In the genomic region with DNA sequence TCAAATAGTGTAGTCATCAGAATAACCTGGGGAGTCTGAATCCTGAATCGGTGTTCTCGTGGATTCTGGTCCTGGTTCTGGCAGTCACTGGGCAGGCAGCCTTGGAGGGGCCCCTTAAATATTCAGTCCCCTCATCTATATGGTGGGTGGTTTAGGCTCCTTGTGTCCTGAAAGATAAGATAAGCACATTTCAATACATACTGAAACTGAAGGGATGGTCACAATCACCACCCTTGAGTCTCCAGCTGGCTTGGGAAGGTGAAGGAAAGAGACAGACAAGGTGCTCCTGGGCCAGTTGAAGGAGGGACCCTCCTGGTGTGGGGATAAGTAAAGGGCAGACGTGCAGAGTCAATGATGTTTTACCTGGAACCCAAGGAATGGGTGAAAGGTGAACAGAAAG, we compare ENCODE assay signal across 22 cellular contexts.
DNase-seq lines count a peak whose midpoint lies in the region; ATAC-seq, FAIRE-seq and TF ChIP-seq lines count a peak whose summit lies in the region.
"Had no signal": no experiment of that assay in that cellular context is flagged by ENCODE, and none has a peak within 500 bp of the region (broad histone marks: within the 10 kb centered on the region; RNA-seq: fewer than 3 reads in every experiment).

No MANE protein-coding gene starts in this region.

- in situ Hi-C loops in HepG2 (cut with HindIII; ENCODE audit: extremely low pct_ligation_motif_present, low pct_unique_long_range_greater_than_20kb) = no loop called here

- WGBS in HepG2 (ENCODE audit: low lambda C conversion rate) = 94% methylated on average over 3 of the region's 3 CpGs
- 75% methylated on average over 1 of the region's 3 CpGs for WGBS in right lobe of liver (ENCODE audit: insufficient coverage, low coverage, low lambda C conversion rate, missing lambda C conversion rate)
- WGBS in hepatocyte (ENCODE audit: low lambda C conversion rate, missing lambda C conversion rate) = 96% methylated on average over 3 of the region's 3 CpGs
- WGBS in trophoblast cell (ENCODE audit: extremely low coverage, insufficient coverage, insufficient read length) = no CpG with 5 or more reads among the region's 3 CpGs

- H2BK120ac ChIP-seq in trophoblast cell (ENCODE audit: insufficient read depth, low read length, poor library complexity) = peak overlapping the region; percentile 44

- H2BK12ac ChIP-seq in trophoblast cell (ENCODE audit: low read length) = no peak overlapping the region

- no peak overlapping the region for H4K8ac ChIP-seq in trophoblast cell (ENCODE audit: low read depth, low read length)

- H4K91ac ChIP-seq in trophoblast cell (ENCODE audit: low read depth, low read length) = no peak overlapping the region

- H2AFZ ChIP-seq in HepG2 (ENCODE audit: low read length) (no peak overlapping the region), hepatocyte (no peak overlapping the region), trophoblast cell (ENCODE audit: insufficient read depth, low read length, poor library complexity) (no peak overlapping the region)
- H2AFZ ChIP-seq: GM23248 had no signal

- no peaks in the 10 kb centered on the region for H3K9me3 ChIP-seq in HepG2 (ENCODE audit: low read length)
- no peaks in the 10 kb centered on the region for H3K9me3 ChIP-seq in right lobe of liver
- H3K9me3 ChIP-seq in hepatocyte (ENCODE audit: low read depth) = no peaks in the 10 kb centered on the region
- H3K9me3 ChIP-seq in trophoblast cell (ENCODE audit: insufficient read depth, low read depth, low read length) = no peaks in the 10 kb centered on the region
- H3K9me3 ChIP-seq: BLaER1, Caco-2 had no signal

- TF ChIP-seq RAD21 in HepG2 (CRISPR knock-in tag; IDR thresholded peaks at IDR 0.05) = no peak

- H3K36me3 ChIP-seq in HepG2 (replicated peaks in 1 of 2; ENCODE audit: control insufficient read depth in 1 of 2, insufficient read depth in 2 of 2, low read length in 2 of 2) (no peaks in the 10 kb centered on the region), right lobe of liver (no peaks in the 10 kb centered on the region), hepatocyte (replicated peaks; ENCODE audit: insufficient read depth, low read depth) (no peaks in the 10 kb centered on the region), trophoblast cell (ENCODE audit: control insufficient read depth in 1 of 2, insufficient read depth in 2 of 2, low read length in 2 of 2) (no peaks in the 10 kb centered on the region)
- H3K36me3 ChIP-seq: BLaER1 had no signal

- H3K4me2 ChIP-seq in HepG2 (ENCODE audit: low read depth, low read length) (no peak overlapping the region), hepatocyte (no peak overlapping the region), trophoblast cell (ENCODE audit: low read length) (no peak overlapping the region)
- H3K4me2 ChIP-seq: BLaER1 had no signal

- H3K27me3 ChIP-seq in HepG2 (ENCODE audit: control insufficient read depth in 1 of 2, insufficient read depth in 2 of 2, low read length in 2 of 2) (no peaks in the 10 kb centered on the region), right lobe of liver (no peaks in the 10 kb centered on the region), hepatocyte (no peaks in the 10 kb centered on the region), trophoblast cell (ENCODE audit: insufficient read depth, low read length) (no peaks in the 10 kb centered on the region)
- H3K27me3 ChIP-seq: BLaER1 had no signal

- no peak overlapping the region for H3K27ac Mint-ChIP-seq in activated CD4-positive, alpha-beta T cell treated with anti-CD3 and anti-CD28 coated beads for 36 hours
- H3K27ac Mint-ChIP-seq: B cell; CD4-positive, CD25-positive, alpha-beta regulatory T cell; CD8-positive, alpha-beta T cell had no signal

- intact Hi-C loops in HepG2 (cut with micrococcal nuclease; ENCODE audit: unreplicated experiment) (no loop called here), right lobe of liver (cut with DNase I) (no loop called here)
- intact Hi-C loops in activated CD4-positive, alpha-beta T cell treated with anti-CD3 and anti-CD28 coated beads for 36 hours (cut with DNase I, micrococcal nuclease) = no loop called here

- no peaks in the 10 kb centered on the region for H3K4me1 Mint-ChIP-seq in activated CD4-positive, alpha-beta T cell treated with anti-CD3 and anti-CD28 coated beads for 36 hours
- H3K4me1 Mint-ChIP-seq: B cell; CD4-positive, CD25-positive, alpha-beta regulatory T cell had no signal

- no peaks in the 10 kb centered on the region for H3K79me2 ChIP-seq in HepG2 (ENCODE audit: insufficient read depth, low read length)
- no peaks in the 10 kb centered on the region for H3K79me2 ChIP-seq in hepatocyte
- H3K79me2 ChIP-seq in trophoblast cell (ENCODE audit: control insufficient read depth, insufficient read depth, low read length, poor library complexity) = peaks cover 1% of the 10 kb centered on the region

- no peaks in the 10 kb centered on the region for H3K9me3 Mint-ChIP-seq in activated CD4-positive, alpha-beta T cell treated with anti-CD3 and anti-CD28 coated beads for 36 hours (ENCODE audit: low read depth)

- ATAC-seq in HepG2 (no peak), right lobe of liver (no peak)
- ATAC-seq in activated CD4-positive, alpha-beta T cell treated with anti-CD3 and anti-CD28 coated beads for 36 hours = no peak
- ATAC-seq: CD8-positive, alpha-beta T cell; HCT116 had no signal

- no peak overlapping the region for H3K14ac ChIP-seq in trophoblast cell (ENCODE audit: low read length)

- POLR2A ChIA-PET in HepG2 (lab: Yijun Ruan, JAX) = interaction anchor here (1.3 to 2.4 kb wide), 3 partner anchors 20 to 45 kb away, joined by 3 to 14 read pairs (median 6); no protein-coding TSS in a partner anchor
- POLR2A ChIA-PET in activated CD4-positive, alpha-beta T cell treated with anti-CD3 and anti-CD28 coated beads for 36 hours (lab: Charles Lee) = no interaction called here

- H3K27me3 Mint-ChIP-seq in activated CD4-positive, alpha-beta T cell treated with anti-CD3 and anti-CD28 coated beads for 36 hours = peaks cover 8% of the 10 kb centered on the region
- H3K27me3 Mint-ChIP-seq: B cell; CD4-positive, CD25-positive, alpha-beta regulatory T cell had no signal

- CTCF ChIA-PET in HepG2 (lab: Yijun Ruan, JAX; ENCODE audit: low intra/inter-chr PET ratio, low total read pairs) = no interaction called here
- CTCF ChIA-PET in activated CD4-positive, alpha-beta T cell treated with anti-CD3 and anti-CD28 coated beads for 36 hours (lab: Charles Lee) = no interaction called here

- H3K23ac ChIP-seq in trophoblast cell (ENCODE audit: low read length) = no peak overlapping the region

- no peak overlapping the region for H3K9ac ChIP-seq in HepG2 (ENCODE audit: insufficient read depth, low read depth, low read length)
- H3K9ac ChIP-seq in trophoblast cell (ENCODE audit: low read length) = no peak overlapping the region
- H3K9ac ChIP-seq: BLaER1, GM23248 had no signal

- no TSS peak for BruUV-seq in HepG2 (replicated peaks; lab: Mats Ljungman, UMichigan)

- H4K20me1 ChIP-seq in HepG2 (ENCODE audit: insufficient read depth, low read length) (no peaks in the 10 kb centered on the region), hepatocyte (ENCODE audit: insufficient read depth, poor library complexity, severe bottlenecking) (no peaks in the 10 kb centered on the region)
- H4K20me1 ChIP-seq: BLaER1 had no signal

- peaks cover 11% of the 10 kb centered on the region for H3K79me1 ChIP-seq in trophoblast cell (ENCODE audit: low read length)

- H3K4me1 ChIP-seq in HepG2 (ENCODE audit: insufficient read depth, low read length) (peaks cover 78% of the 10 kb centered on the region), right lobe of liver (peaks cover 0 to 21% (median 5%) of the 10 kb centered on the region in 4 donors), hepatocyte (ENCODE audit: insufficient read depth) (peaks cover 11% of the 10 kb centered on the region), trophoblast cell (ENCODE audit: control insufficient read depth in 1 of 2, insufficient read depth in 2 of 2, low read length in 2 of 2) (peaks cover 10 to 15% of the 10 kb centered on the region in 2 experiments)

- H3K4me3 ChIP-seq in HepG2 (replicated peaks in 1 of 3; ENCODE audit: insufficient read depth in 1 of 3, low read depth in 2 of 3, low read length in 3 of 3) (no peak overlapping the region), right lobe of liver (no peak overlapping the region), hepatocyte (no peak overlapping the region), trophoblast cell (ENCODE audit: low read depth, low read length) (no peak overlapping the region)
- H3K4me3 ChIP-seq: BLaER1, GM23248 had no signal

- H3K9me2 ChIP-seq in hepatocyte (replicated peaks; ENCODE audit: insufficient read depth) = no peaks in the 10 kb centered on the region

- DNase-seq in HepG2 (ENCODE audit: low spot score) = no peak
- no peak for DNase-seq in right lobe of liver
- no peak for DNase-seq in hepatocyte (ENCODE audit: low spot score)
- DNase-seq in trophoblast cell = no peak
- DNase-seq in activated CD4-positive, alpha-beta T cell treated with anti-CD3 and anti-CD28 coated beads for 36 hours = no peak
- no peak for DNase-seq in activated CD8-positive, alpha-beta memory T cell treated with anti-CD3 and anti-CD28 coated beads, Interleukin-2, amount 50 U/mL, for 48 hours
- DNase-seq: Caco-2; CD4-positive, CD25-positive, alpha-beta regulatory T cell; CD8-positive, alpha-beta T cell; DMS153; DND-41; GM23248; H9 had no signal

- H2BK5ac ChIP-seq in trophoblast cell (ENCODE audit: low read depth, low read length, poor library complexity) = no peak overlapping the region

- H3K27ac ChIP-seq in HepG2 (ENCODE audit: extremely low read length, insufficient read depth, low read length) = peak overlapping the region; percentile 90
- peak overlapping the region in 1 of 3 donors; percentile 3 for H3K27ac ChIP-seq in right lobe of liver
- H3K27ac ChIP-seq in hepatocyte = peak overlapping the region; percentile 7
- H3K27ac ChIP-seq in trophoblast cell (ENCODE audit: low read depth, low read length) = no peak overlapping the region
- H3K27ac ChIP-seq: 22Rv1, BLaER1, C4-2B, GM23248 had no signal

- no peak overlapping the region for H2AK5ac ChIP-seq in trophoblast cell (ENCODE audit: low read length)

- TF ChIP-seq POLR2A in HepG2 (IDR thresholded peaks at IDR 0.05; ENCODE audit: insufficient read depth in 1 of 2, low read depth in 2 of 2, low read length in 2 of 2) (no peak), right lobe of liver (IDR thresholded peaks at IDR 0.05) (no peak)

- no peak overlapping the region for H3K18ac ChIP-seq in trophoblast cell (ENCODE audit: low read length)

- no peak for FAIRE-seq in HepG2 (lab: Jason Lieb, UNC)
- FAIRE-seq: A204.1, G401.6, GM12892, H1 had no signal

- H4K12ac ChIP-seq in trophoblast cell (ENCODE audit: low read depth, low read length) = no peak overlapping the region

- H3K4me3 Mint-ChIP-seq in activated CD4-positive, alpha-beta T cell treated with anti-CD3 and anti-CD28 coated beads for 36 hours = no peak overlapping the region
- H3K4me3 Mint-ChIP-seq: B cell; CD4-positive, CD25-positive, alpha-beta regulatory T cell; CD8-positive, alpha-beta T cell; H9 had no signal

- H3K36me3 Mint-ChIP-seq in activated CD4-positive, alpha-beta T cell treated with anti-CD3 and anti-CD28 coated beads for 36 hours (ENCODE audit: low read depth) = no peaks in the 10 kb centered on the region
- H3K36me3 Mint-ChIP-seq: CD8-positive, alpha-beta T cell had no signal

- H3K4ac ChIP-seq in trophoblast cell (ENCODE audit: low read depth, low read length) = no peak overlapping the region

- TF ChIP-seq EP300 in HepG2 (IDR thresholded peaks at IDR 0.05; ENCODE audit: low read depth in 2 of 2, low read length in 2 of 2) (no peak), HepG2 (CRISPR knock-in tag; IDR thresholded peaks at IDR 0.05; ENCODE audit: borderline replicate concordance) (no peak)

- TF ChIP-seq CTCF in HepG2 (CRISPR knock-in tag; IDR thresholded peaks at IDR 0.05) (no peak), right lobe of liver (IDR thresholded peaks at IDR 0.05) (no peak), hepatocyte (IDR thresholded peaks at IDR 0.05; ENCODE audit: poor library complexity) (no peak)
